ENCODE assay signal across 11 cellular contexts in the genomic region with DNA sequence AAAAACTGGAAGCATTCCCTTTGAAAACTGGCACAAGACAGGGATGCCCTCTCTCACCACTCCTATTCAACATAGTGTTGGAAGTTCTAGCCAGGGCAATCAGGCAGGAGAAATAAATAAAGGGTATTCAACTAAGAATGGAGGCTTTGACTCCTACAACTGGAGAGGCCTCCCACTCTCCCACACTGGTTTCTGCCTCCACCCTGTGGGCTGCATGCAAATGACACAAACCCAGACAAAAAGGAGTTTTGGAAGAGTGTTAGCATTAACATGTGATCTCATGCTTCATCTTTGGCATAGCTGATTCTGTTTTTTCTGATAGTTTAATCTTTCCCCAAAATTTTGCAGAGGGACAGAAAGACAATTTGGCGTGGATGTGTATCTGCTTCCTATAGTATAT.
A peak's percentile ranks its signal among the peaks of the same experiment; 100 is the strongest.
DNase-seq lines count a peak whose midpoint lies in the region; ATAC-seq and TF ChIP-seq lines count a peak whose summit lies in the region.
"Had no signal": no experiment of that assay in that cellular context is flagged by ENCODE, and none has a peak within 500 bp of the region (broad histone marks: within the 10 kb centered on the region; RNA-seq: fewer than 3 reads in every experiment).

No MANE protein-coding gene starts in this region.

- ATAC-seq in GM19455 (IDR thresholded peaks at IDR 0.05; ENCODE audit: unreplicated experiment): no peak
- ATAC-seq in HG03280 (IDR thresholded peaks at IDR 0.05; ENCODE audit: unreplicated experiment): no peak
- no peak for ATAC-seq in GM21367 (IDR thresholded peaks at IDR 0.05; ENCODE audit: unreplicated experiment)
- no peak for ATAC-seq in GM18498 (IDR thresholded peaks at IDR 0.05; ENCODE audit: unreplicated experiment)

- peak; percentile 93 for TF ChIP-seq CTCF in AG10803 (conservative IDR thresholded peaks at IDR 0.05; ENCODE audit: low read length)

- no peak overlapping the region for H3K4me3 ChIP-seq in AG10803 (ENCODE audit: low read length)
- H3K4me3 ChIP-seq: lung had no signal

- peak; percentile 62 for DNase-seq in AG10803 (ENCODE audit: low read depth)
- peak; percentile 17 for DNase-seq in HCEC 1CT
- DNase-seq in SW480 (ENCODE audit: low spot score): peak; percentile 16
- peak; percentile 36 for DNase-seq in iris pigment epithelial cell (ENCODE audit: low read depth)
- DNase-seq: activated gamma-delta T cell, NCI-H2029 had no signal
